ENCODE assay signal across 10 cellular contexts in genomic region chrX:130575831-130576404, GRCh38.
DNase-seq lines count a peak whose midpoint lies in the region; ATAC-seq and TF ChIP-seq lines count a peak whose summit lies in the region.
"Had no signal": no experiment of that assay in that cellular context is flagged by ENCODE, and none has a peak within 500 bp of the region (broad histone marks: within the 10 kb centered on the region; RNA-seq: fewer than 3 reads in every experiment).

No MANE protein-coding gene starts in this region.

- DNase-seq in activated CD4-positive, alpha-beta T cell treated with anti-CD3 and anti-CD28 coated beads for 24 hours (ENCODE audit: low read depth in 2 of 2), result peak; percentile 0 to 5
- DNase-seq in activated CD4-positive, alpha-beta T cell treated with anti-CD3 and anti-CD28 coated beads for 1 hour, result no peak
- DNase-seq in MG63 (peak; percentile 3), left ventricle myocardium inferior (peak; percentile 15), smooth muscle cell of the brain vasculature (ENCODE audit: low read depth, low spot score) (peak; percentile 9), posterior vena cava (ENCODE audit: low spot score) (no peak)
- peak; percentile 11 to 31 for DNase-seq in activated T-cell treated with anti-CD3 and anti-CD28 coated beads, Interleukin-2, amount 50 U/mL, for 72 hours

- no peaks in the 10 kb centered on the region for H3K36me3 ChIP-seq in MG63
- no peaks in the 10 kb centered on the region for H3K36me3 ChIP-seq in left ventricle myocardium inferior

- no peaks in the 10 kb centered on the region for H3K4me1 Mint-ChIP-seq in activated T-cell treated with anti-CD3 and anti-CD28 coated beads, Interleukin-2, amount 50 U/mL, for 72 hours (ENCODE audit: low read depth)

- no peaks in the 10 kb centered on the region for H3K27me3 ChIP-seq in MG63
- H3K27me3 ChIP-seq in left ventricle myocardium inferior (ENCODE audit: low read depth), result no peaks in the 10 kb centered on the region

- intact Hi-C loops in left ventricle myocardium inferior (cut with micrococcal nuclease) (loop anchor here (10.0 kb wide), 1 partner anchor 339 kb away; no protein-coding TSS in a partner anchor), posterior vena cava (cut with DNase I) (no loop called here)

- H3K4me3 ChIP-seq in MG63 (no peak overlapping the region), left ventricle myocardium inferior (no peak overlapping the region)

- no peak overlapping the region for H3K27ac Mint-ChIP-seq in activated T-cell treated with anti-CD3 and anti-CD28 coated beads, Interleukin-2, amount 50 U/mL, for 72 hours
- H3K27ac Mint-ChIP-seq: dendritic cell treated with granulocyte-macrophage colony-stimulating factor and Interleukin-4, amounts not matched to agents 40 ng/mL and 50 ng/mL, for 4 days; stimulated activated naive CD8-positive, alpha-beta T cell treated with anti-CD3 and anti-CD28 coated beads, Interleukin-15, Interleukin-2, amounts not matched to agents 100 ng/mL and 50 ng/mL, for 24 hours had no signal

- H3K4me1 ChIP-seq in left ventricle myocardium inferior, result no peaks in the 10 kb centered on the region

- no peak overlapping the region for H3K27ac ChIP-seq in left ventricle myocardium inferior (replicated peaks)

- H3K36me3 Mint-ChIP-seq in activated T-cell treated with anti-CD3 and anti-CD28 coated beads, Interleukin-2, amount 50 U/mL, for 72 hours (ENCODE audit: insufficient read depth in 2 of 2), result no peaks in the 10 kb centered on the region

- no peaks in the 10 kb centered on the region for H3K9me3 Mint-ChIP-seq in activated T-cell treated with anti-CD3 and anti-CD28 coated beads, Interleukin-2, amount 50 U/mL, for 72 hours
- H3K9me3 Mint-ChIP-seq: dendritic cell treated with granulocyte-macrophage colony-stimulating factor and Interleukin-4, amounts not matched to agents 40 ng/mL and 50 ng/mL, for 4 days; stimulated activated naive CD8-positive, alpha-beta T cell treated with anti-CD3 and anti-CD28 coated beads, Interleukin-15, Interleukin-2, amounts not matched to agents 100 ng/mL and 50 ng/mL, for 24 hours had no signal

- peak; percentile 72 for TF ChIP-seq CTCF in left ventricle myocardium inferior (IDR thresholded peaks at IDR 0.05; ENCODE audit: borderline replicate concordance)

- peaks cover 29% of the 10 kb centered on the region for H3K27me3 Mint-ChIP-seq in activated T-cell treated with anti-CD3 and anti-CD28 coated beads, Interleukin-2, amount 50 U/mL, for 72 hours (ENCODE audit: low read depth)
- H3K27me3 Mint-ChIP-seq: dendritic cell treated with granulocyte-macrophage colony-stimulating factor and Interleukin-4, amounts not matched to agents 40 ng/mL and 50 ng/mL, for 4 days; stimulated activated naive CD8-positive, alpha-beta T cell treated with anti-CD3 and anti-CD28 coated beads, Interleukin-15, Interleukin-2, amounts not matched to agents 100 ng/mL and 50 ng/mL, for 24 hours had no signal

- H3K9me3 ChIP-seq in MG63 (no peaks in the 10 kb centered on the region), left ventricle myocardium inferior (replicated peaks) (no peaks in the 10 kb centered on the region)

- no peak overlapping the region for H3K4me3 Mint-ChIP-seq in activated T-cell treated with anti-CD3 and anti-CD28 coated beads, Interleukin-2, amount 50 U/mL, for 72 hours
- H3K4me3 Mint-ChIP-seq: dendritic cell treated with granulocyte-macrophage colony-stimulating factor and Interleukin-4, amounts not matched to agents 40 ng/mL and 50 ng/mL, for 4 days; stimulated activated naive CD8-positive, alpha-beta T cell treated with anti-CD3 and anti-CD28 coated beads, Interleukin-15, Interleukin-2, amounts not matched to agents 100 ng/mL and 50 ng/mL, for 24 hours had no signal

- peak; percentile 99 for ATAC-seq in GM21529 (IDR thresholded peaks at IDR 0.05; ENCODE audit: unreplicated experiment)
- no peak for ATAC-seq in activated T-cell treated with anti-CD3 and anti-CD28 coated beads, Interleukin-2, amount 50 U/mL, for 72 hours (replicated peaks in 1 of 2)

Comparison
In these comparisons a context has a peak if more than half of its experiments do, and no peak if none do; other contexts are left out.
1. DNase-seq: peak in activated CD4-positive, alpha-beta T cell treated with anti-CD3 and anti-CD28 coated beads for 24 hours (2 of 2), MG63 (single experiment), activated T-cell treated with anti-CD3 and anti-CD28 coated beads, Interleukin-2, amount 50 U/mL, for 72 hours (2 of 2), left ventricle myocardium inferior (single experiment) and smooth muscle cell of the brain vasculature (single experiment); none in activated CD4-positive, alpha-beta T cell treated with anti-CD3 and anti-CD28 coated beads for 1 hour (single experiment) and posterior vena cava (single experiment).